ENCODE assay signal across 24 cellular contexts in genomic region chr5:97694091-97694490, GRCh38.
"Had no signal": no experiment of that assay in that cellular context is flagged by ENCODE, and none has a peak within 500 bp of the region (broad histone marks: within the 10 kb centered on the region; RNA-seq: fewer than 3 reads in every experiment).

No MANE protein-coding gene starts in this region.

- H3K9me3 ChIP-seq: esophagus squamous epithelium, lower lobe of right lung, neutrophil, prostate gland, right atrium auricular region, testis, tibial artery, upper lobe of left lung had no signal

- H3K36me3 ChIP-seq: esophagus squamous epithelium, lower lobe of right lung, neutrophil, prostate gland, right atrium auricular region, tibial artery, upper lobe of left lung had no signal

- H3K27me3 ChIP-seq: esophagus squamous epithelium, neutrophil, right atrium auricular region, testis, tibial artery, upper lobe of left lung had no signal

- DNase-seq: dermis blood vessel endothelial cell; effector memory CD4-positive, alpha-beta T cell; erythroblast; esophagus squamous epithelium; hypothalamus; immature natural killer cell; islet precursor cell; kidney glomerular epithelial cell; left colon; left ventricle myocardium superior; lower lobe of right lung; natural killer cell; stimulated activated CD4-positive, alpha-beta T cell treated with anti-CD3 and anti-CD28 coated beads, Interleukin-4, amount 100 ng/mL, for 4 hours; stimulated activated naive CD8-positive, alpha-beta T cell treated with anti-CD3 and anti-CD28 coated beads, Interleukin-15, Interleukin-2, amounts not matched to agents 100 U/mL and 50 U/mL, for 24 hours; substantia nigra; testis; tibial artery; upper lobe of left lung had no signal

- H3K27ac ChIP-seq: coronary artery, esophagus squamous epithelium, lower lobe of right lung, neutrophil, prostate gland, right atrium auricular region, testis, tibial artery, upper lobe of left lung had no signal

- ATAC-seq: left colon; left ventricle myocardium superior; lower lobe of right lung; natural killer cell; sciatic nerve; stimulated activated memory B cell treated with anti-CD40 and anti-IgM and Interleukin-4, amounts not matched to agents 10 μg/mL and 1 μg/mL and 100 μg/mL, for 72 hours; stimulated activated naive CD8-positive, alpha-beta T cell treated with anti-CD3 and anti-CD28 coated beads, Interleukin-15, Interleukin-2, amounts not matched to agents 100 U/mL and 50 U/mL, for 24 hours had no signal

- H3K4me1 ChIP-seq: esophagus squamous epithelium, lower lobe of right lung, prostate gland, right atrium auricular region, testis, tibial artery, upper lobe of left lung had no signal

- H3K4me3 ChIP-seq: coronary artery, esophagus squamous epithelium, lower lobe of right lung, prostate gland, right atrium auricular region, testis, tibial artery, upper lobe of left lung had no signal
